Comparison of ENCODE assay signal across 1 cellular context in genomic region chr17:44210342-44211192, GRCh38.
TF ChIP-seq lines count a peak whose summit lies in the region.

No MANE protein-coding gene starts in this region.

TF ChIP-seq in K562, 482 proteins besides CTCF, POLR2A, EP300 and RAD21 (continued from another document and continues in another):
- TF ChIP-seq HDAC8 (tag; IDR thresholded peaks at IDR 0.05) = 0 out of 2 replicates have a peak, but pooled peaks have one; percentile 26
- peak; percentile 98 for TF ChIP-seq HNRNPK (IDR thresholded peaks at IDR 0.05; ENCODE audit: low read depth, low read length, poor library complexity, severe bottlenecking)
- peak; percentile 87 for TF ChIP-seq RNF2 (IDR thresholded peaks at IDR 0.05)
- peak; percentile 46 for TF ChIP-seq PRPF4 (IDR thresholded peaks at IDR 0.05; ENCODE audit: insufficient read depth, low read depth, low read length, poor library complexity, severe bottlenecking)
- peak; percentile 59; the same call in 1 of the 2 replicates for TF ChIP-seq SOX6 (IDR thresholded peaks at IDR 0.05)
- TF ChIP-seq HNRNPL (IDR thresholded peaks at IDR 0.05; ENCODE audit: low read depth, low read length) = peak; percentile 99
- TF ChIP-seq ZKSCAN1 (IDR thresholded peaks at IDR 0.05; ENCODE audit: low read depth, low read length) = 0 out of 2 replicates have a peak, but pooled peaks have one; percentile 62
- no peak for TF ChIP-seq RFX1 (IDR thresholded peaks at IDR 0.05)
- TF ChIP-seq ZC3H4 (CRISPR knock-in tag; IDR thresholded peaks at IDR 0.05; ENCODE audit: borderline replicate concordance) = no peak
- TF ChIP-seq, protein P1, sequence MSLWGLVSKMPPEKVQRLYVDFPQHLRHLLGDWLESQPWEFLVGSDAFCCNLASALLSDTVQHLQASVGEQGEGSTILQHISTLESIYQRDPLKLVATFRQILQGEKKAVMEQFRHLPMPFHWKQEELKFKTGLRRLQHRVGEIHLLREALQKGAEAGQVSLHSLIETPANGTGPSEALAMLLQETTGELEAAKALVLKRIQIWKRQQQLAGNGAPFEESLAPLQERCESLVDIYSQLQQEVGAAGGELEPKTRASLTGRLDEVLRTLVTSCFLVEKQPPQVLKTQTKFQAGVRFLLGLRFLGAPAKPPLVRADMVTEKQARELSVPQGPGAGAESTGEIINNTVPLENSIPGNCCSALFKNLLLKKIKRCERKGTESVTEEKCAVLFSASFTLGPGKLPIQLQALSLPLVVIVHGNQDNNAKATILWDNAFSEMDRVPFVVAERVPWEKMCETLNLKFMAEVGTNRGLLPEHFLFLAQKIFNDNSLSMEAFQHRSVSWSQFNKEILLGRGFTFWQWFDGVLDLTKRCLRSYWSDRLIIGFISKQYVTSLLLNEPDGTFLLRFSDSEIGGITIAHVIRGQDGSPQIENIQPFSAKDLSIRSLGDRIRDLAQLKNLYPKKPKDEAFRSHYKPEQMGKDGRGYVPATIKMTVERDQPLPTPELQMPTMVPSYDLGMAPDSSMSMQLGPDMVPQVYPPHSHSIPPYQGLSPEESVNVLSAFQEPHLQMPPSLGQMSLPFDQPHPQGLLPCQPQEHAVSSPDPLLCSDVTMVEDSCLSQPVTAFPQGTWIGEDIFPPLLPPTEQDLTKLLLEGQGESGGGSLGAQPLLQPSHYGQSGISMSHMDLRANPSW (CRISPR knock-in tag; IDR thresholded peaks at IDR 0.05) = peak; percentile 84
- TF ChIP-seq MTA3 (IDR thresholded peaks at IDR 0.05; ENCODE audit: borderline replicate concordance) = peak; percentile 84; the same call in 1 of the 2 replicates
- TF ChIP-seq PHF20 (IDR thresholded peaks at IDR 0.05; ENCODE audit: partially characterized antibody) = peak; percentile 34
- no peak for TF ChIP-seq ZNF707 (CRISPR knock-in tag; conservative IDR thresholded peaks at IDR 0.05)
- TF ChIP-seq TBL1XR1 (IDR thresholded peaks at IDR 0.05; ENCODE audit: low read length in 2 of 2) = peak; percentile 66 to 69; a peak in 3 of 4 replicates
- peak in 1 of 2 experiments; percentile 24; a peak in 1 of 4 replicates for TF ChIP-seq MLLT1 (IDR thresholded peaks at IDR 0.05)
- TF ChIP-seq RUNX1 (IDR thresholded peaks at IDR 0.05; ENCODE audit: low read depth) = 0 out of 2 replicates have a peak, but pooled peaks have one; percentile 26
- TF ChIP-seq SP1 (CRISPR knock-in tag; IDR thresholded peaks at IDR 0.05) = peak; percentile 62; the same call in 1 of the 2 replicates
- peak; percentile 96 for TF ChIP-seq HMGXB4 (CRISPR knock-in tag; IDR thresholded peaks at IDR 0.05)
- TF ChIP-seq USF1 (CRISPR knock-in tag; IDR thresholded peaks at IDR 0.05) = peak; percentile 63
- no peak for TF ChIP-seq GTF2E2 (tag; IDR thresholded peaks at IDR 0.05)
- no peak for TF ChIP-seq NFXL1 (CRISPR knock-in tag; IDR thresholded peaks at IDR 0.05)
- TF ChIP-seq SMARCB1 (IDR thresholded peaks at IDR 0.05; ENCODE audit: insufficient read length, low read depth) = peak; percentile 47
- TF ChIP-seq TAF1 (IDR thresholded peaks at IDR 0.05; ENCODE audit: control insufficient read depth, extremely low read depth, insufficient read depth, low read length, severe bottlenecking) = no peak
- TF ChIP-seq MBD1 (CRISPR knock-in tag; IDR thresholded peaks at IDR 0.05) = no peak
- 0 out of 2 replicates have a peak, but pooled peaks have one; percentile 46 for TF ChIP-seq ZNF197 (CRISPR knock-in tag; IDR thresholded peaks at IDR 0.05; ENCODE audit: low read depth)
- no peak for TF ChIP-seq ZNF79 (CRISPR knock-in tag; IDR thresholded peaks at IDR 0.05; ENCODE audit: low read depth)
- TF ChIP-seq ZNF41 (CRISPR knock-in tag; conservative IDR thresholded peaks at IDR 0.05) = no peak
- peak; percentile 81 to 95 for TF ChIP-seq MAZ (CRISPR knock-in tag; conservative IDR thresholded peaks at IDR 0.05 in 1 of 2, IDR thresholded peaks at IDR 0.05 in 1 of 2)
- TF ChIP-seq NR2C2 (CRISPR knock-in tag; IDR thresholded peaks at IDR 0.05) = 0 out of 2 replicates have a peak, but pooled peaks have one; percentile 23
- no peak for TF ChIP-seq NR2C2 (tag; IDR thresholded peaks at IDR 0.05)
- 0 out of 2 replicates have a peak, but pooled peaks have one; percentile 22 for TF ChIP-seq NFE2 (IDR thresholded peaks at IDR 0.05; ENCODE audit: low read depth)
- TF ChIP-seq, protein P2, sequence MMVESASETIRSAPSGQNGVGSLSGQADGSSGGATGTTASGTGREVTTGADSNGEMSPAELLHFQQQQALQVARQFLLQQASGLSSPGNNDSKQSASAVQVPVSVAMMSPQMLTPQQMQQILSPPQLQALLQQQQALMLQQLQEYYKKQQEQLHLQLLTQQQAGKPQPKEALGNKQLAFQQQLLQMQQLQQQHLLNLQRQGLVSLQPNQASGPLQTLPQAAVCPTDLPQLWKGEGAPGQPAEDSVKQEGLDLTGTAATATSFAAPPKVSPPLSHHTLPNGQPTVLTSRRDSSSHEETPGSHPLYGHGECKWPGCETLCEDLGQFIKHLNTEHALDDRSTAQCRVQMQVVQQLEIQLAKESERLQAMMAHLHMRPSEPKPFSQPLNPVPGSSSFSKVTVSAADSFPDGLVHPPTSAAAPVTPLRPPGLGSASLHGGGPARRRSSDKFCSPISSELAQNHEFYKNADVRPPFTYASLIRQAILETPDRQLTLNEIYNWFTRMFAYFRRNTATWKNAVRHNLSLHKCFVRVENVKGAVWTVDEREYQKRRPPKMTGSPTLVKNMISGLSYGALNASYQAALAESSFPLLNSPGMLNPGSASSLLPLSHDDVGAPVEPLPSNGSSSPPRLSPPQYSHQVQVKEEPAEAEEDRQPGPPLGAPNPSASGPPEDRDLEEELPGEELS (CRISPR knock-in tag; IDR thresholded peaks at IDR 0.05; ENCODE audit: borderline replicate concordance) = 0 out of 2 replicates have a peak, but pooled peaks have one; percentile 84
- TF ChIP-seq KLF13 (tag; IDR thresholded peaks at IDR 0.05; ENCODE audit: borderline replicate concordance, low read depth) = no peak
- TF ChIP-seq TRIM25 (IDR thresholded peaks at IDR 0.05; ENCODE audit: borderline replicate concordance) = no peak
- peak in 1 of 2 experiments; percentile 82; a peak in 1 of 4 replicates for TF ChIP-seq HDAC1 (IDR thresholded peaks at IDR 0.05)
- TF ChIP-seq SIRT6 (IDR thresholded peaks at IDR 0.05; ENCODE audit: low read depth, low read length) = no peak
- no peak for TF ChIP-seq GATAD2A (IDR thresholded peaks at IDR 0.05)
- TF ChIP-seq ZNF609 (CRISPR knock-in tag; IDR thresholded peaks at IDR 0.05; ENCODE audit: borderline replicate concordance) = 0 out of 2 replicates have a peak, but pooled peaks have one; percentile 33
- no peak for TF ChIP-seq MCM5 (IDR thresholded peaks at IDR 0.05; ENCODE audit: low read depth)
- TF ChIP-seq TEAD4 (IDR thresholded peaks at IDR 0.05; ENCODE audit: low read length) = peak; percentile 17; the same call in 1 of the 2 replicates
- no peak for TF ChIP-seq TEAD4 (CRISPR knock-in tag; IDR thresholded peaks at IDR 0.05; ENCODE audit: borderline replicate concordance)
- no peak for TF ChIP-seq PCBP2 (IDR thresholded peaks at IDR 0.05; ENCODE audit: low read depth, low read length, poor library complexity, severe bottlenecking)
- peak; percentile 35; the same call in 1 of the 2 replicates for TF ChIP-seq NBN (IDR thresholded peaks at IDR 0.05; ENCODE audit: low read depth)
- TF ChIP-seq CEBPG (CRISPR knock-in tag; IDR thresholded peaks at IDR 0.05) = no peak; the same call in 1 of the 2 replicates
- no peak for TF ChIP-seq CEBPG (tag; conservative IDR thresholded peaks at IDR 0.05 in 1 of 2, IDR thresholded peaks at IDR 0.05 in 1 of 2)
